Comparison of ENCODE assay signal across 21 cellular contexts in genomic region chr22:24010018-24010391, GRCh38. TPM values are rescaled to one million over a fixed set of nuclear protein-coding genes. Genes with fewer than 3 reads are reported as not detected.
DNase-seq lines count a peak whose midpoint lies in the region; ATAC-seq and TF ChIP-seq lines count a peak whose summit lies in the region.
"Had no signal": no experiment of that assay in that cellular context is flagged by ENCODE, and none has a peak within 500 bp of the region (broad histone marks: within the 10 kb centered on the region; RNA-seq: fewer than 3 reads in every experiment).

No MANE protein-coding gene starts in this region.

- no peak overlapping the region for H3K4ac ChIP-seq in H9 (ENCODE audit: low read depth, low read length)

- H4K5ac ChIP-seq in H9 (ENCODE audit: insufficient read length, low read depth, low read length), result no peak overlapping the region

- no peak overlapping the region for H2AK5ac ChIP-seq in H9 (ENCODE audit: insufficient read length, low read length)

- H3K27ac Mint-ChIP-seq in activated CD4-positive, alpha-beta T cell treated with anti-CD3 and anti-CD28 coated beads, Interleukin-2, amount 10 ng/mL, durations not matched to agents 24 days and 14 days, result peak overlapping the region; percentile 77
- no peak overlapping the region; a peak in 1 of 7 replicates for H3K27ac Mint-ChIP-seq in H9
- peak overlapping the region; percentile 69 for H3K27ac Mint-ChIP-seq in activated naive CD8-positive, alpha-beta T cell
- peak overlapping the region; percentile 51 to 99 (median 93) for H3K27ac Mint-ChIP-seq in naive thymus-derived CD4-positive, alpha-beta T cell

- no peak overlapping the region for H2BK5ac ChIP-seq in H9 (ENCODE audit: insufficient read length, low read length)

- no peak for ATAC-seq in naive thymus-derived CD4-positive, alpha-beta T cell
- ATAC-seq in GM19467 (IDR thresholded peaks at IDR 0.05; ENCODE audit: unreplicated experiment) (no peak), HG03108 (IDR thresholded peaks at IDR 0.05; ENCODE audit: unreplicated experiment) (no peak), HG02610 (IDR thresholded peaks at IDR 0.05; ENCODE audit: unreplicated experiment) (no peak)
- ATAC-seq: left colon had no signal

- peaks cover 5% of the 10 kb centered on the region for H3K36me3 Mint-ChIP-seq in activated CD4-positive, alpha-beta T cell treated with anti-CD3 and anti-CD28 coated beads, Interleukin-2, amount 10 ng/mL, durations not matched to agents 24 days and 14 days (ENCODE audit: low read depth)
- no peaks in the 10 kb centered on the region; a peak in 3 of 7 replicates for H3K36me3 Mint-ChIP-seq in H9 (ENCODE audit: insufficient read depth in 1 of 3, low read depth in 3 of 3)
- no peaks in the 10 kb centered on the region for H3K36me3 Mint-ChIP-seq in activated naive CD8-positive, alpha-beta T cell
- peaks cover 0 to 11% (median 4%) of the 10 kb centered on the region in 5 donors for H3K36me3 Mint-ChIP-seq in naive thymus-derived CD4-positive, alpha-beta T cell

- no peak for TF ChIP-seq CTCF in H9 (conservative IDR thresholded peaks at IDR 0.05)

- peaks cover 5% of the 10 kb centered on the region for H3K23me2 ChIP-seq in H9 (ENCODE audit: insufficient read length, low read depth, low read length, poor library complexity, severe bottlenecking)

- no peaks in the 10 kb centered on the region for H3K9me3 ChIP-seq in H9 (ENCODE audit: control insufficient read depth, low read depth, low read length)
- H3K9me3 ChIP-seq in naive thymus-derived CD4-positive, alpha-beta T cell (ENCODE audit: control insufficient read depth in 2 of 3, low read length in 3 of 3), result no peaks in the 10 kb centered on the region
- H3K9me3 ChIP-seq: A549, gastrocnemius medialis, sigmoid colon, vagina had no signal

- H2BK120ac ChIP-seq in H9 (ENCODE audit: low read depth, low read length, poor library complexity, severe bottlenecking), result no peak overlapping the region

- no peak overlapping the region for H3T11ph ChIP-seq in H9 (ENCODE audit: low read length)

- no peak for DNase-seq in activated CD4-positive, alpha-beta T cell treated with anti-CD3 and anti-CD28 coated beads, Interleukin-2, amount 10 ng/mL, durations not matched to agents 24 days and 14 days
- no peak for DNase-seq in activated CD4-positive, alpha-beta T cell treated with anti-CD3 and anti-CD28 coated beads, Interleukin-2, amount 50 U/mL, for 4 hours
- no peak for DNase-seq in H9
- DNase-seq in naive thymus-derived CD4-positive, alpha-beta T cell, result no peak
- DNase-seq: activated effector memory CD4-positive, alpha-beta T cell treated with Interleukin-2 at 50 U/mL for 16 hours; DMS79 treated with DMSO at 0.1 percent for 48 hours; gastrocnemius medialis; left colon; midbrain; NCI-H187 treated with DMSO at 0.1 percent for 48 hours; SHP77; sigmoid colon had no signal

- no peak overlapping the region for H2BK20ac ChIP-seq in H9 (ENCODE audit: low read depth, low read length, poor library complexity, severe bottlenecking)

- no peaks in the 10 kb centered on the region; the same call in 1 of the 2 replicates for H3K4me1 ChIP-seq in H9 (ENCODE audit: insufficient read depth, low read length)
- peaks cover 4 to 10% of the 10 kb centered on the region in 2 donors for H3K4me1 ChIP-seq in naive thymus-derived CD4-positive, alpha-beta T cell (ENCODE audit: control insufficient read depth in 2 of 2, insufficient read depth in 2 of 2, low read length in 2 of 2)

- H2AFZ ChIP-seq in H9 (ENCODE audit: low read length), result no peak overlapping the region

- no peak overlapping the region for H3K9ac ChIP-seq in H9 (ENCODE audit: extremely low read depth, insufficient read length, low read length)

- no peak overlapping the region for H4K91ac ChIP-seq in H9 (ENCODE audit: insufficient read length, low read depth, low read length)

- POLR2A ChIA-PET in naive thymus-derived CD4-positive, alpha-beta T cell (lab: Charles Lee), result interaction anchor here (1.4 to 2.1 kb wide), 6 partner anchors 16 to 222 kb away, joined by 8 to 60 read pairs (median 10); partner anchors contain the start of genes MIF and SMARCB1

- no peak overlapping the region for H3K4me3 ChIP-seq in naive thymus-derived CD4-positive, alpha-beta T cell (ENCODE audit: low read length)

- no peaks in the 10 kb centered on the region for H3K9me3 Mint-ChIP-seq in activated CD4-positive, alpha-beta T cell treated with anti-CD3 and anti-CD28 coated beads, Interleukin-2, amount 10 ng/mL, durations not matched to agents 24 days and 14 days
- H3K9me3 Mint-ChIP-seq in H9, result peaks cover 0 to 4% of the 10 kb centered on the region in 2 experiments; a peak in 2 of 5 replicates
- H3K9me3 Mint-ChIP-seq in activated naive CD8-positive, alpha-beta T cell (ENCODE audit: low read depth), result no peaks in the 10 kb centered on the region
- H3K9me3 Mint-ChIP-seq in naive thymus-derived CD4-positive, alpha-beta T cell, result peaks cover 0 to 6% (median 0%) of the 10 kb centered on the region in 11 donors

- no peak overlapping the region for H3K56ac ChIP-seq in H9 (ENCODE audit: insufficient read length, low read depth, low read length)

- no CpG with 5 or more reads among the region's 2 CpGs for WGBS in H9 (ENCODE audit: extremely low coverage, insufficient read length, low lambda C conversion rate)

- no peak overlapping the region for H3K4me2 ChIP-seq in H9 (ENCODE audit: insufficient read depth, insufficient read length, low read length)

- CTCF ChIA-PET in naive thymus-derived CD4-positive, alpha-beta T cell (lab: Charles Lee), result interaction anchor here (0.9 to 2.0 kb wide), 4 partner anchors 21 to 116 kb away, joined by 3 to 6 read pairs (median 3); partner anchors contain the start of gene MIF

- H3K79me1 ChIP-seq in H9 (ENCODE audit: insufficient read depth, low read depth, low read length, poor library complexity, severe bottlenecking), result no peaks in the 10 kb centered on the region

- no peak overlapping the region for H2BK15ac ChIP-seq in H9 (ENCODE audit: low read depth, low read length)

- no peak overlapping the region for H4K8ac ChIP-seq in H9 (replicated peaks; ENCODE audit: insufficient read length, low read depth, low read length)

- no peaks in the 10 kb centered on the region; the same call in 1 of the 2 replicates for H3K27me3 ChIP-seq in H9 (ENCODE audit: insufficient read depth, low read length)
- H3K27me3 ChIP-seq in naive thymus-derived CD4-positive, alpha-beta T cell (ENCODE audit: control insufficient read depth in 2 of 2, insufficient read depth in 2 of 2, low read length in 2 of 2), result no peaks in the 10 kb centered on the region
- H3K27me3 ChIP-seq: gastrocnemius medialis, sigmoid colon, vagina had no signal

- H3K27me3 Mint-ChIP-seq in activated CD4-positive, alpha-beta T cell treated with anti-CD3 and anti-CD28 coated beads, Interleukin-2, amount 10 ng/mL, durations not matched to agents 24 days and 14 days, result no peaks in the 10 kb centered on the region
- H3K27me3 Mint-ChIP-seq in H9 (ENCODE audit: low read depth), result peaks cover 3% of the 10 kb centered on the region
- no peaks in the 10 kb centered on the region for H3K27me3 Mint-ChIP-seq in activated naive CD8-positive, alpha-beta T cell
- H3K27me3 Mint-ChIP-seq in naive thymus-derived CD4-positive, alpha-beta T cell, result no peaks in the 10 kb centered on the region

- H3K4me1 Mint-ChIP-seq in activated CD4-positive, alpha-beta T cell treated with anti-CD3 and anti-CD28 coated beads, Interleukin-2, amount 10 ng/mL, durations not matched to agents 24 days and 14 days, result peaks cover 28% of the 10 kb centered on the region
- H3K4me1 Mint-ChIP-seq in H9, result peaks cover 10 to 13% of the 10 kb centered on the region in 2 experiments
- peaks cover 26% of the 10 kb centered on the region for H3K4me1 Mint-ChIP-seq in activated naive CD8-positive, alpha-beta T cell (ENCODE audit: low read depth)
- H3K4me1 Mint-ChIP-seq in naive thymus-derived CD4-positive, alpha-beta T cell, result peaks cover 12 to 43% (median 33%) of the 10 kb centered on the region in 7 donors

- H2BK12ac ChIP-seq in H9 (ENCODE audit: insufficient read length, low read depth, low read length), result no peak overlapping the region

- H4K20me1 ChIP-seq in H9 (ENCODE audit: control insufficient read depth, insufficient read depth, insufficient read length), result no peaks in the 10 kb centered on the region

- H3K18ac ChIP-seq in H9 (ENCODE audit: insufficient read length, low read depth, low read length), result no peak overlapping the region

- no peak overlapping the region for H3K23ac ChIP-seq in H9 (ENCODE audit: insufficient read length, low read depth, low read length)

- peak overlapping the region; percentile 55 for H3K4me3 Mint-ChIP-seq in activated CD4-positive, alpha-beta T cell treated with anti-CD3 and anti-CD28 coated beads, Interleukin-2, amount 10 ng/mL, durations not matched to agents 24 days and 14 days
- H3K4me3 Mint-ChIP-seq in H9, result peak overlapping the region; percentile 5 to 58; a peak in 1 of 5 replicates
- H3K4me3 Mint-ChIP-seq in activated naive CD8-positive, alpha-beta T cell, result peak overlapping the region; percentile 75
- peak overlapping the region; percentile 42 to 98 (median 74) for H3K4me3 Mint-ChIP-seq in naive thymus-derived CD4-positive, alpha-beta T cell

- no peak overlapping the region for H3K27ac ChIP-seq in H9 (ENCODE audit: insufficient read length, low read depth, low read length)
- peak overlapping the region; percentile 78 for H3K27ac ChIP-seq in naive thymus-derived CD4-positive, alpha-beta T cell (ENCODE audit: low read depth, low read length)
- H3K27ac ChIP-seq: epithelial cell of prostate had no signal

- intact Hi-C loops in activated CD4-positive, alpha-beta T cell treated with anti-CD3 and anti-CD28 coated beads, Interleukin-2, amount 10 ng/mL, durations not matched to agents 24 days and 14 days (cut with micrococcal nuclease), result loop anchor here (10.0 kb wide), 1 partner anchor 545 kb away; the partner anchor contains the start of genes GUCD1 and SNRPD3
- intact Hi-C loops in naive thymus-derived CD4-positive, alpha-beta T cell (cut with micrococcal nuclease), result loop anchor here in 1 of 2 donors (2.0 to 10.0 kb wide), 2 partner anchors 147 to 545 kb away; partner anchors contain the start of genes GUCD1 and SNRPD3

- peaks cover 5% of the 10 kb centered on the region; the same call in 1 of the 2 replicates for H3K79me2 ChIP-seq in H9 (ENCODE audit: insufficient read depth, low read length)

- H3K14ac ChIP-seq in H9 (ENCODE audit: insufficient read depth, low read length), result no peak overlapping the region

- peaks cover 0 to 5% (median 0%) of the 10 kb centered on the region in 3 experiments for H3K36me3 ChIP-seq in naive thymus-derived CD4-positive, alpha-beta T cell (ENCODE audit: control insufficient read depth in 2 of 3, insufficient read depth in 3 of 3, low read length in 3 of 3)
- H3K36me3 ChIP-seq: gastrocnemius medialis, sigmoid colon, vagina had no signal

RNA-seq across cellular contexts. Expression of gene CABIN1, which starts 1.1 kb away (rescaled TPM):
- 100 and 103 TPM in 2 replicates for total RNA-seq in activated CD4-positive, alpha-beta T cell treated with anti-CD3 and anti-CD28 coated beads, Interleukin-2, amount 10 ng/mL, durations not matched to agents 24 days and 14 days
- total RNA-seq in H9 (2021), result 68.0 and 73.7 TPM in 2 replicates
- 100 to 1,000 TPM; 140 to 150 (median 145) TPM for total RNA-seq in naive thymus-derived CD4-positive, alpha-beta T cell
- polyA plus RNA-seq in naive thymus-derived CD4-positive, alpha-beta T cell, result 10 to 100 TPM; 10.2 to 14.7 TPM

RNA-seq across cellular contexts. Expression of gene GSTT4, which starts 4.8 kb away (rescaled TPM):
- total RNA-seq in activated CD4-positive, alpha-beta T cell treated with anti-CD3 and anti-CD28 coated beads, Interleukin-2, amount 10 ng/mL, durations not matched to agents 24 days and 14 days, result not detected in 2 replicates
- total RNA-seq in H9 (2021), result not detected in 2 replicates
- total RNA-seq in naive thymus-derived CD4-positive, alpha-beta T cell, result not detected
- not detected for polyA plus RNA-seq in naive thymus-derived CD4-positive, alpha-beta T cell
- total RNA-seq: gastrocnemius medialis, left colon, omental fat pad, sigmoid colon, subcutaneous adipose tissue, vagina had no signal
- polyA plus RNA-seq: A549, sigmoid colon had no signal

RNA-seq across cellular contexts. Expression of gene GSTT2, which starts 30.1 kb away (rescaled TPM):
- total RNA-seq in activated CD4-positive, alpha-beta T cell treated with anti-CD3 and anti-CD28 coated beads, Interleukin-2, amount 10 ng/mL, durations not matched to agents 24 days and 14 days, result 0.42 TPM in 1 of 2 replicates, not detected in the other
- total RNA-seq in H9 (2021), result 0.22 and 0.24 TPM in 2 replicates
- not detected for total RNA-seq in naive thymus-derived CD4-positive, alpha-beta T cell
- polyA plus RNA-seq in naive thymus-derived CD4-positive, alpha-beta T cell, result not detected
- total RNA-seq: omental fat pad, sigmoid colon, subcutaneous adipose tissue, vagina had no signal

RNA-seq across cellular contexts. Expression of gene DDT, which starts 35.8 kb away (rescaled TPM):
- total RNA-seq in activated CD4-positive, alpha-beta T cell treated with anti-CD3 and anti-CD28 coated beads, Interleukin-2, amount 10 ng/mL, durations not matched to agents 24 days and 14 days, result 106 and 108 TPM in 2 replicates
- total RNA-seq in H9 (2021), result 177 and 185 TPM in 2 replicates
- 100 to 1,000 TPM in 1 of 5 experiments, 10 to 100 TPM in 4; 66.8 to 108 (median 80.2) TPM for total RNA-seq in naive thymus-derived CD4-positive, alpha-beta T cell
- 100 to 1,000 TPM in 1 of 2 donors, 10 to 100 TPM in 1; 66.3 to 122 TPM for polyA plus RNA-seq in naive thymus-derived CD4-positive, alpha-beta T cell

RNA-seq across cellular contexts. Expression of gene DDTL, which starts 43.3 kb away (rescaled TPM):
- total RNA-seq in activated CD4-positive, alpha-beta T cell treated with anti-CD3 and anti-CD28 coated beads, Interleukin-2, amount 10 ng/mL, durations not matched to agents 24 days and 14 days, result 5.0 TPM in 2 replicates
- total RNA-seq in H9 (2021), result not detected in 2 replicates
- total RNA-seq in naive thymus-derived CD4-positive, alpha-beta T cell, result 1 to 10 TPM; 3.3 to 5.7 (median 4.9) TPM
- polyA plus RNA-seq in naive thymus-derived CD4-positive, alpha-beta T cell, result 1 to 10 TPM; 2.3 to 2.9 TPM
- total RNA-seq: vagina had no signal

Comparison
In these comparisons a context has a peak if more than half of its experiments do, and no peak if none do; other contexts are left out.
1. H3K27ac Mint-ChIP-seq: peak in activated CD4-positive, alpha-beta T cell treated with anti-CD3 and anti-CD28 coated beads, Interleukin-2, amount 10 ng/mL, durations not matched to agents 24 days and 14 days (single experiment), activated naive CD8-positive, alpha-beta T cell (single experiment) and naive thymus-derived CD4-positive, alpha-beta T cell (9 of 9); none in H9 (0 of 3).
2. Peak in every context shown above with its lines, with median percentiles within 50 percentile points of each other: H3K4me3 Mint-ChIP-seq.